8 cellular contexts compared by ENCODE assay signal in the genomic region with DNA sequence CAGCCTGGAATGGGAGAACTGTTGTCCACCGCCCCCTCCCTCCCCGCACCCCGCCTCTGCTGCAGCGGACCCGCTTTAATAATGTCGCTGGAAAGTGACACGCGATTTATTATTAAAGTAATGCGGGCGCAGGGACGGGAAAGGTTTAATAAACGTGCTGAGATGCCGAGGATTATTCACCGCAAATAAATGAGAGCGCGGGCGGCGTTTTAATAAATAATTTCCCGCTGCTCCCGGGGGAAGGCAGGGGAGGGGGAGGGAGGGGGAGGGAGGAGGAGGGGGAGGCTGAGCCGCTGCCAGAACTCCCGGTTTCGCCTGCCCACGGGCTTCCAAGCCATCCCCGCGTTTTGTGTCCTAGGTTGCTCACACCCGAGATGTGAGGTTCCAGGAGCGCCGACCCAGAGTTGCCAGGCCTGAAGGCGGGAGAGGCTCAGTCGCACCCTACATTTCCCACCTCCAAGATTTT. TPM values are rescaled to one million over a fixed set of nuclear protein-coding genes. Genes with fewer than 3 reads are reported as not detected.
A peak's percentile ranks its signal among the peaks of the same experiment; 100 is the strongest.
DNase-seq lines count a peak whose midpoint lies in the region; ATAC-seq, FAIRE-seq and TF ChIP-seq lines count a peak whose summit lies in the region.

No MANE protein-coding gene starts in this region.

- H3K4me2 ChIP-seq in DND-41 (ENCODE audit: insufficient read depth, low read length) (peak overlapping the region; percentile 82; the same call in 1 of the 2 replicates), OCI-LY3 (ENCODE audit: low read length) (peak overlapping the region; percentile 95), endothelial cell of umbilical vein (ENCODE audit: insufficient read depth, low read length) (peak overlapping the region; percentile 93), neuronal stem cell (ENCODE audit: insufficient read depth, low read length, poor library complexity, severe bottlenecking) (peak overlapping the region; percentile 93)

- no peaks in the 10 kb centered on the region for H3K9me1 ChIP-seq in endothelial cell of umbilical vein (replicated peaks; ENCODE audit: control insufficient read depth, extremely low read depth, insufficient read depth, low read length)

- no peak overlapping the region for H4K91ac ChIP-seq in neuronal stem cell (ENCODE audit: low read depth, low read length, poor library complexity)

- H3K9me3 ChIP-seq in DND-41 (ENCODE audit: insufficient read depth, low read length, severe bottlenecking) (no peaks in the 10 kb centered on the region), OCI-LY3 (ENCODE audit: insufficient read depth, low read length) (no peaks in the 10 kb centered on the region), endothelial cell of umbilical vein (replicated peaks; ENCODE audit: control insufficient read depth, insufficient read depth, low read length) (no peaks in the 10 kb centered on the region), neuronal stem cell (replicated peaks in 1 of 2; ENCODE audit: control insufficient read depth in 2 of 2, insufficient read depth in 1 of 2, low read depth in 1 of 2, low read length in 2 of 2) (no peaks in the 10 kb centered on the region)

- H2AFZ ChIP-seq in DND-41 (ENCODE audit: low read depth, low read length): no peak overlapping the region; the same call in 1 of the 2 replicates
- peak overlapping the region; percentile 69 for H2AFZ ChIP-seq in OCI-LY3 (ENCODE audit: low read depth, low read length)
- H2AFZ ChIP-seq in endothelial cell of umbilical vein (ENCODE audit: low read depth, low read length): peak overlapping the region; percentile 82
- H2AFZ ChIP-seq in neuronal stem cell (ENCODE audit: low read length): peak overlapping the region; percentile 99

- H3K36me3 ChIP-seq in DND-41 (ENCODE audit: insufficient read depth, low read length): no peaks in the 10 kb centered on the region
- H3K36me3 ChIP-seq in OCI-LY3 (replicated peaks; ENCODE audit: low read depth, low read length): no peaks in the 10 kb centered on the region
- H3K36me3 ChIP-seq in endothelial cell of umbilical vein (ENCODE audit: control insufficient read depth in 2 of 2, extremely low read depth in 1 of 2, insufficient read depth in 2 of 2, low read length in 2 of 2): no peaks in the 10 kb centered on the region
- no peaks in the 10 kb centered on the region for H3K36me3 ChIP-seq in neuronal stem cell (replicated peaks in 1 of 2; ENCODE audit: control insufficient read depth in 2 of 2, insufficient read depth in 2 of 2, low read length in 2 of 2)

- no peak overlapping the region for H3K18ac ChIP-seq in neuronal stem cell (ENCODE audit: low read length)

- no peak overlapping the region for H3K4me3 ChIP-seq in DND-41 (ENCODE audit: low read depth in 1 of 2, low read length in 2 of 2)
- H3K4me3 ChIP-seq in OCI-LY3 (ENCODE audit: low read length): peak overlapping the region; percentile 82
- H3K4me3 ChIP-seq in endothelial cell of umbilical vein (replicated peaks in 1 of 3; ENCODE audit: insufficient read depth in 1 of 3, low read depth in 1 of 3, low read length in 3 of 3): peak overlapping the region; percentile 47 to 60 (median 54)
- H3K4me3 ChIP-seq in neuronal stem cell (ENCODE audit: low read length in 2 of 2): peak overlapping the region; percentile 31 to 54

- TF ChIP-seq CTCF in DND-41 (IDR thresholded peaks at IDR 0.05; ENCODE audit: borderline replicate concordance, extremely low read depth, low read length, poor library complexity, severe bottlenecking) (no peak), OCI-LY3 (IDR thresholded peaks at IDR 0.05; ENCODE audit: low read depth, low read length) (no peak), endothelial cell of umbilical vein (IDR thresholded peaks at IDR 0.05; ENCODE audit: extremely low read depth in 1 of 2, insufficient read depth in 1 of 2, low read depth in 1 of 2, low read length in 2 of 2) (no peak)

- no TSS peak for BruUV-seq in endothelial cell of umbilical vein (replicated peaks; lab: Mats Ljungman, UMichigan)

- DNase-seq in DND-41 (no peak), endothelial cell of umbilical vein (ENCODE audit: low read depth, low spot score) (no peak), neuronal stem cell (ENCODE audit: low spot score) (no peak), dermis blood vessel endothelial cell (no peak)

- POLR2A ChIA-PET in endothelial cell of umbilical vein (lab: Charles Lee): no interaction called here

- no peak overlapping the region for H2BK12ac ChIP-seq in neuronal stem cell (ENCODE audit: low read length)

- CTCF ChIA-PET in endothelial cell of umbilical vein (lab: Charles Lee): interaction anchor here (0.8 to 13.1 kb wide), 15 partner anchors 9 to 75 kb away, joined by 3 to 290 read pairs (median 8); partner anchors contain the start of genes PDZD7 and SFXN3

- no peak for TF ChIP-seq POLR2A in endothelial cell of umbilical vein (IDR thresholded peaks at IDR 0.05; ENCODE audit: low read depth, low read length)

- no peaks in the 10 kb centered on the region for H3K79me1 ChIP-seq in neuronal stem cell (ENCODE audit: low read depth, low read length)

- no peak overlapping the region for H4K8ac ChIP-seq in neuronal stem cell (ENCODE audit: low read depth, low read length)

- no peak overlapping the region for H2BK5ac ChIP-seq in neuronal stem cell (ENCODE audit: low read length)

- no CpG with 5 or more reads among the region's 31 CpGs for WGBS in neuronal stem cell (ENCODE audit: extremely low coverage in 2 of 2, insufficient read length in 2 of 2, insufficient replicate concordance in 1 of 2), 2 donors

- intact Hi-C loops in endothelial cell of umbilical vein (cut with micrococcal nuclease): loop anchor here (1.0 to 5.0 kb wide), 4 partner anchors 17 to 48 kb away; partner anchors contain the start of genes PDZD7 and SFXN3

- no peak overlapping the region for H3K27ac ChIP-seq in DND-41 (ENCODE audit: low read length)
- H3K27ac ChIP-seq in OCI-LY3 (ENCODE audit: low read length): no peak overlapping the region
- no peak overlapping the region for H3K27ac ChIP-seq in endothelial cell of umbilical vein (ENCODE audit: insufficient read depth, low read depth, low read length)
- no peak overlapping the region for H3K27ac ChIP-seq in neuronal stem cell (replicated peaks; ENCODE audit: low read length)

- H3K14ac ChIP-seq in neuronal stem cell (ENCODE audit: low read length): no peak overlapping the region

- peaks cover 5% of the 10 kb centered on the region for H3K79me2 ChIP-seq in DND-41 (ENCODE audit: insufficient read depth, low read length)
- no peaks in the 10 kb centered on the region for H3K79me2 ChIP-seq in OCI-LY3 (ENCODE audit: low read length)
- no peaks in the 10 kb centered on the region for H3K79me2 ChIP-seq in endothelial cell of umbilical vein (ENCODE audit: control insufficient read depth, insufficient read depth, low read length)

- no peak overlapping the region for H2BK120ac ChIP-seq in neuronal stem cell (ENCODE audit: low read depth, low read length)

- no peak for FAIRE-seq in endothelial cell of umbilical vein (lab: Jason Lieb, UNC)

- peaks cover 22% of the 10 kb centered on the region for H3K4me1 ChIP-seq in DND-41 (ENCODE audit: insufficient read depth, low read length)
- peaks cover 36% of the 10 kb centered on the region for H3K4me1 ChIP-seq in OCI-LY3 (ENCODE audit: low read length)
- H3K4me1 ChIP-seq in endothelial cell of umbilical vein (ENCODE audit: control insufficient read depth, extremely low read depth, insufficient read depth, low read length): peaks cover 33% of the 10 kb centered on the region
- peaks cover 23 to 31% of the 10 kb centered on the region in 2 donors for H3K4me1 ChIP-seq in neuronal stem cell (ENCODE audit: control insufficient read depth in 2 of 2, insufficient read depth in 1 of 2, low read depth in 1 of 2, low read length in 2 of 2)

- ATAC-seq in DND-41 (ENCODE audit: insufficient read depth, low read depth) (no peak), HG03342 (IDR thresholded peaks at IDR 0.05; ENCODE audit: unreplicated experiment) (no peak), HG02884 (IDR thresholded peaks at IDR 0.05; ENCODE audit: unreplicated experiment) (no peak), HG02870 (IDR thresholded peaks at IDR 0.05; ENCODE audit: unreplicated experiment) (no peak)

- no peak overlapping the region for H3K4ac ChIP-seq in neuronal stem cell (ENCODE audit: low read length)

- H3K9ac ChIP-seq in DND-41 (ENCODE audit: low read depth, low read length) (peak overlapping the region; percentile 59), OCI-LY3 (ENCODE audit: low read length) (peak overlapping the region; percentile 69), endothelial cell of umbilical vein (replicated peaks; ENCODE audit: extremely low read depth, insufficient read depth, low read length) (no peak overlapping the region), neuronal stem cell (ENCODE audit: low read depth, low read length, poor library complexity) (peak overlapping the region; percentile 73)

- peak overlapping the region; percentile 71 for H3K23ac ChIP-seq in neuronal stem cell (ENCODE audit: low read depth, low read length, poor library complexity)

- dilution Hi-C loops in endothelial cell of umbilical vein (cut with MboI; ENCODE audit: extremely low pct_ligation_motif_present, low sequenced_read_pairs): no loop called here

- H4K20me1 ChIP-seq in DND-41 (ENCODE audit: insufficient read depth, low read length) (no peaks in the 10 kb centered on the region), OCI-LY3 (ENCODE audit: insufficient read depth, low read length) (no peaks in the 10 kb centered on the region), endothelial cell of umbilical vein (replicated peaks; ENCODE audit: control insufficient read depth, extremely low read depth, insufficient read depth, low read length) (no peaks in the 10 kb centered on the region)

- H3K27me3 ChIP-seq in DND-41 (ENCODE audit: insufficient read depth, low read length, poor library complexity) (no peaks in the 10 kb centered on the region), OCI-LY3 (ENCODE audit: low read depth, low read length) (no peaks in the 10 kb centered on the region; the same call in 1 of the 2 replicates), endothelial cell of umbilical vein (ENCODE audit: control insufficient read depth in 2 of 2, insufficient read depth in 2 of 2, low read length in 2 of 2) (no peaks in the 10 kb centered on the region), neuronal stem cell (ENCODE audit: control insufficient read depth in 3 of 3, insufficient read depth in 3 of 3, low read depth in 1 of 3, low read length in 3 of 3) (peaks cover 36 to 56% (median 44%) of the 10 kb centered on the region in 3 experiments)

- no peak overlapping the region for H2BK15ac ChIP-seq in neuronal stem cell (ENCODE audit: low read length)

- H2AK5ac ChIP-seq in neuronal stem cell (ENCODE audit: low read depth, low read length): no peak overlapping the region

RNA-seq across cellular contexts. Expression of gene KAZALD1, which starts 5.1 kb away (rescaled TPM):
- total RNA-seq in endothelial cell of umbilical vein (2.9 and 3.3 TPM in 2 replicates), dermis blood vessel endothelial cell (0.17 and 0.51 TPM in 2 replicates)
- 3.0 TPM in 2 replicates for polyA plus RNA-seq in endothelial cell of umbilical vein
- 2.0 and 2.7 TPM in 2 replicates for polyA plus RNA-seq in endothelial cell of umbilical vein (2011; cell fraction: cytosol; rRNA removed)
- 2.5 and 3.7 TPM in 2 replicates for polyA plus RNA-seq in endothelial cell of umbilical vein (2011; cell fraction: nucleus; rRNA removed)
- polyA plus RNA-seq in endothelial cell of umbilical vein (2012): 0.44 and 0.63 TPM in 2 replicates
- 2.7 and 2.8 TPM in 2 replicates for polyA minus RNA-seq in endothelial cell of umbilical vein
- 27.1 TPM for polyA minus RNA-seq in endothelial cell of umbilical vein (2011; cell fraction: cytosol; rRNA and poly(A)+ RNA removed)
- polyA minus RNA-seq in endothelial cell of umbilical vein (2011; cell fraction: nucleus; rRNA and poly(A)+ RNA removed): 0.91 and 1.1 TPM in 2 replicates
- 3.0 TPM for polyA plus RNA-seq in neuronal stem cell (2013, experiment 1 of 2)
- polyA plus RNA-seq in neuronal stem cell (2013, experiment 2 of 2): 2.4 TPM

RNA-seq across cellular contexts. Expression of gene SFXN3, which starts 35.9 kb away (rescaled TPM):
- 79.6 and 83.1 TPM in 2 replicates for total RNA-seq in endothelial cell of umbilical vein
- polyA plus RNA-seq in endothelial cell of umbilical vein: 117 and 125 TPM in 2 replicates
- 75.8 and 81.7 TPM in 2 replicates for polyA plus RNA-seq in endothelial cell of umbilical vein (2011; cell fraction: cytosol; rRNA removed)
- 327 and 344 TPM in 2 replicates for polyA plus RNA-seq in endothelial cell of umbilical vein (2011; cell fraction: nucleus; rRNA removed)
- 67.4 and 75.2 TPM in 2 replicates for polyA plus RNA-seq in endothelial cell of umbilical vein (2012)
- polyA minus RNA-seq in endothelial cell of umbilical vein: 177 and 187 TPM in 2 replicates
- polyA minus RNA-seq in endothelial cell of umbilical vein (2011; cell fraction: cytosol; rRNA and poly(A)+ RNA removed): 82.2 TPM
- polyA minus RNA-seq in endothelial cell of umbilical vein (2011; cell fraction: nucleus; rRNA and poly(A)+ RNA removed): 63.1 and 94.4 TPM in 2 replicates
- polyA plus RNA-seq in neuronal stem cell (2013, experiment 1 of 2): 0.06 TPM
- polyA plus RNA-seq in neuronal stem cell (2013, experiment 2 of 2): 0.11 TPM
- 64.4 and 68.9 TPM in 2 replicates for total RNA-seq in dermis blood vessel endothelial cell

RNA-seq across cellular contexts. Expression of gene PDZD7, which starts 36.0 kb away (rescaled TPM):
- total RNA-seq in endothelial cell of umbilical vein: 0.55 and 1.6 TPM in 2 replicates
- 0.41 and 0.92 TPM in 2 replicates for polyA plus RNA-seq in endothelial cell of umbilical vein
- polyA plus RNA-seq in endothelial cell of umbilical vein (2011; cell fraction: cytosol; rRNA removed): 0.36 and 0.69 TPM in 2 replicates
- polyA plus RNA-seq in endothelial cell of umbilical vein (2011; cell fraction: nucleus; rRNA removed): 1.3 and 1.7 TPM in 2 replicates
- 1.0 and 2.6 TPM in 2 replicates for polyA plus RNA-seq in endothelial cell of umbilical vein (2012)
- 0.22 and 0.45 TPM in 2 replicates for polyA minus RNA-seq in endothelial cell of umbilical vein
- polyA minus RNA-seq in endothelial cell of umbilical vein (2011; cell fraction: cytosol; rRNA and poly(A)+ RNA removed): 0.72 TPM
- polyA minus RNA-seq in endothelial cell of umbilical vein (2011; cell fraction: nucleus; rRNA and poly(A)+ RNA removed): 0.14 TPM in 1 of 2 replicates, not detected in the other
- polyA plus RNA-seq in neuronal stem cell (2013, experiment 1 of 2): 0.29 TPM
- 0.33 TPM for polyA plus RNA-seq in neuronal stem cell (2013, experiment 2 of 2)
- 0.34 and 0.88 TPM in 2 replicates for total RNA-seq in dermis blood vessel endothelial cell

Comparison
In these comparisons a context has a peak if more than half of its experiments do, and no peak if none do; other contexts are left out.
1. H3K4me3 ChIP-seq: peak in OCI-LY3 (single experiment), endothelial cell of umbilical vein (3 of 3) and neuronal stem cell (2 of 2); none in DND-41 (0 of 2).
2. Peak in every context shown above with its lines, with median percentiles within 50 percentile points of each other: H3K4me2 ChIP-seq.